1 cellular context compared by ENCODE assay signal in the genomic region with DNA sequence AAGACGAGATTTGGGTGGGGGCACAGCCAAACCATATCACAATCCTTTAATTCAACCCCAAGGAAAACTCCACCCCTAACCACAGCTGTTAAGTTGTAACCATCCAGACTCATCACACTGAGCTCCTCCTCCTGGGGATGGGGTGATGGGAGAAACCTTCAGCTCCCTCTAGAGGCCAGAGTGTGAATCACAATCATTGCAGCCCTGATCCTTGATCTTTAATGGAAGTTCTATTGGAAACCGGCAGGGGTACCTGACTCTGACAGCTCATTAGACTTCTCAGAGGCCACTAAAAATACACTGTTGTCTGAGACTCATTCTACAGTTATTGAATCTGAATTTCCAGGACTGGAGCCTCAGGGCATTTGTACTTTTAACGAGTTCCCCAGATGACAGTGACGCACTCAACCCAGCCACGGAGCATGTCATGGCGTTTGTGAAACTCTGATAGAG.
TF ChIP-seq lines count a peak whose summit lies in the region.

No MANE protein-coding gene starts in this region.

TF ChIP-seq in HepG2, 621 proteins besides CTCF, POLR2A, EP300 and RAD21 (continued from another document):
- TF ChIP-seq, protein P1, sequence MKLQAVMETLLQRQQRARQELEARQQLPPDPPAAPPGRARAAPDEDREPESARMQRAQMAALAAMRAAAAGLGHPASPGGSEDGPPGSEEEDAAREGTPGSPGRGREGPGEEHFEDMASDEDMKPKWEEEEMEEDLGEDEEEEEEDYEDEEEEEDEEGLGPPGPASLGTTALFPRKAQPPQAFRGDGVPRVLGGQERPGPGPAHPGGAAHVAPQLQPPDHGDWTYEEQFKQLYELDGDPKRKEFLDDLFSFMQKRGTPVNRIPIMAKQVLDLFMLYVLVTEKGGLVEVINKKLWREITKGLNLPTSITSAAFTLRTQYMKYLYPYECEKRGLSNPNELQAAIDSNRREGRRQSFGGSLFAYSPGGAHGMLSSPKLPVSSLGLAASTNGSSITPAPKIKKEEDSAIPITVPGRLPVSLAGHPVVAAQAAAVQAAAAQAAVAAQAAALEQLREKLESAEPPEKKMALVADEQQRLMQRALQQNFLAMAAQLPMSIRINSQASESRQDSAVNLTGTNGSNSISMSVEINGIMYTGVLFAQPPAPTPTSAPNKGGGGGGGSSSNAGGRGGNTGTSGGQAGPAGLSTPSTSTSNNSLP (IDR thresholded peaks at IDR 0.05; ENCODE audit: low read depth, low read length): peak; percentile 47; the same call in 1 of the 2 replicates
- TF ChIP-seq, protein P2, sequence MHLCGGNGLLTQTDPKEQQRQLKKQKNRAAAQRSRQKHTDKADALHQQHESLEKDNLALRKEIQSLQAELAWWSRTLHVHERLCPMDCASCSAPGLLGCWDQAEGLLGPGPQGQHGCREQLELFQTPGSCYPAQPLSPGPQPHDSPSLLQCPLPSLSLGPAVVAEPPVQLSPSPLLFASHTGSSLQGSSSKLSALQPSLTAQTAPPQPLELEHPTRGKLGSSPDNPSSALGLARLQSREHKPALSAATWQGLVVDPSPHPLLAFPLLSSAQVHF (CRISPR knock-in tag; IDR thresholded peaks at IDR 0.05): no peak
